ENCODE assay signal across 9 cellular contexts in genomic region chr2:16635796-16636699, GRCh38. TPM values are rescaled to one million over a fixed set of nuclear protein-coding genes. Genes with fewer than 3 reads are reported as not detected.
DNase-seq lines count a peak whose midpoint lies in the region; ATAC-seq and TF ChIP-seq lines count a peak whose summit lies in the region.
"Had no signal": no experiment of that assay in that cellular context is flagged by ENCODE, and none has a peak within 500 bp of the region (broad histone marks: within the 10 kb centered on the region; RNA-seq: fewer than 3 reads in every experiment).

No MANE protein-coding gene starts in this region.

- no peaks in the 10 kb centered on the region for H3K9me3 Mint-ChIP-seq in activated CD8-positive, alpha-beta T cell treated with anti-CD3 and anti-CD28 coated beads for 36 hours
- H3K9me3 Mint-ChIP-seq in activated CD8-positive, alpha-beta T cell treated with anti-CD3 and anti-CD28 coated beads, Interleukin-2, amount 10 ng/mL, durations not matched to agents 7 days and 5 days (ENCODE audit: insufficient read depth), result no peaks in the 10 kb centered on the region
- H3K9me3 Mint-ChIP-seq in CD8-positive, alpha-beta T cell, result no peaks in the 10 kb centered on the region
- H3K9me3 Mint-ChIP-seq in T-helper 2 cell treated with Interferon-gamma antibody and Interleukin-4, amounts not matched to agents 5 μg/mL and 100 μg/mL, for 36 hours, result peaks cover 8% of the 10 kb centered on the region

- no peaks in the 10 kb centered on the region for H4K20me1 ChIP-seq in PC-9 (ENCODE audit: insufficient read depth)

- H3K79me2 ChIP-seq in PC-9 (ENCODE audit: low read depth), result no peaks in the 10 kb centered on the region

- H3K27me3 Mint-ChIP-seq in activated CD8-positive, alpha-beta T cell treated with anti-CD3 and anti-CD28 coated beads for 36 hours, result peaks cover 3% of the 10 kb centered on the region
- peaks cover 7% of the 10 kb centered on the region for H3K27me3 Mint-ChIP-seq in activated CD8-positive, alpha-beta T cell treated with anti-CD3 and anti-CD28 coated beads, Interleukin-2, amount 10 ng/mL, durations not matched to agents 7 days and 5 days (ENCODE audit: low read depth)
- peaks cover 5% of the 10 kb centered on the region for H3K27me3 Mint-ChIP-seq in CD8-positive, alpha-beta T cell (ENCODE audit: low read depth)
- H3K27me3 Mint-ChIP-seq in T-helper 2 cell treated with Interferon-gamma antibody and Interleukin-4, amounts not matched to agents 5 μg/mL and 100 μg/mL, for 36 hours (ENCODE audit: low read depth), result no peaks in the 10 kb centered on the region

- H3K4me3 Mint-ChIP-seq in activated CD8-positive, alpha-beta T cell treated with anti-CD3 and anti-CD28 coated beads for 36 hours, result no peak overlapping the region
- no peak overlapping the region for H3K4me3 Mint-ChIP-seq in activated CD8-positive, alpha-beta T cell treated with anti-CD3 and anti-CD28 coated beads, Interleukin-2, amount 10 ng/mL, durations not matched to agents 7 days and 5 days
- H3K4me3 Mint-ChIP-seq in CD8-positive, alpha-beta T cell, result no peak overlapping the region
- H3K4me3 Mint-ChIP-seq in T-helper 2 cell treated with Interferon-gamma antibody and Interleukin-4, amounts not matched to agents 5 μg/mL and 100 μg/mL, for 36 hours, result no peak overlapping the region

- H2AFZ ChIP-seq in PC-9, result peak overlapping the region; percentile 47

- no peak overlapping the region for H3K4me3 ChIP-seq in PC-9
- H3K4me3 ChIP-seq in CD8-positive, alpha-beta T cell (ENCODE audit: low read depth, low read length), result no peak overlapping the region

- peak overlapping the region; percentile 69 for H3K27ac ChIP-seq in PC-9
- no peak overlapping the region for H3K27ac ChIP-seq in CD8-positive, alpha-beta T cell (ENCODE audit: low read depth, low read length)

- H3F3A ChIP-seq in PC-9 (ENCODE audit: insufficient read depth, low read depth), result peaks cover 21% of the 10 kb centered on the region

- H3K36me3 Mint-ChIP-seq in activated CD8-positive, alpha-beta T cell treated with anti-CD3 and anti-CD28 coated beads for 36 hours (ENCODE audit: low read depth), result no peaks in the 10 kb centered on the region
- H3K36me3 Mint-ChIP-seq in activated CD8-positive, alpha-beta T cell treated with anti-CD3 and anti-CD28 coated beads, Interleukin-2, amount 10 ng/mL, durations not matched to agents 7 days and 5 days (ENCODE audit: low read depth), result no peaks in the 10 kb centered on the region
- no peaks in the 10 kb centered on the region for H3K36me3 Mint-ChIP-seq in CD8-positive, alpha-beta T cell
- H3K36me3 Mint-ChIP-seq in T-helper 2 cell treated with Interferon-gamma antibody and Interleukin-4, amounts not matched to agents 5 μg/mL and 100 μg/mL, for 36 hours (ENCODE audit: low read depth), result peaks cover 2% of the 10 kb centered on the region

- intact Hi-C loops in activated CD8-positive, alpha-beta T cell treated with anti-CD3 and anti-CD28 coated beads for 36 hours (cut with micrococcal nuclease), result no loop called here
- intact Hi-C loops in PC-9 (cut with micrococcal nuclease; ENCODE audit: unreplicated experiment), result no loop called here
- intact Hi-C loops in head of caudate nucleus (cut with DNase I), result no loop called here
- intact Hi-C loops in CD8-positive, alpha-beta T cell (cut with DNase I, micrococcal nuclease), result no loop called here

- no peaks in the 10 kb centered on the region for H3K9me3 ChIP-seq in PC-9 (ENCODE audit: insufficient read depth, low read depth)
- H3K9me3 ChIP-seq in CD8-positive, alpha-beta T cell (ENCODE audit: low read length), result no peaks in the 10 kb centered on the region

- in situ Hi-C loops in ACHN (cut with HindIII; ENCODE audit: low pct_ligation_motif_present, low pct_unique_long_range_greater_than_20kb, low sequenced_read_pairs), result no loop called here

- POLR2A ChIA-PET in activated CD8-positive, alpha-beta T cell treated with anti-CD3 and anti-CD28 coated beads for 36 hours (lab: Charles Lee), result no interaction called here
- POLR2A ChIA-PET in activated CD8-positive, alpha-beta T cell treated with anti-CD3 and anti-CD28 coated beads, Interleukin-2, amount 10 ng/mL, durations not matched to agents 7 days and 5 days (lab: Charles Lee), result no interaction called here
- POLR2A ChIA-PET in PC-9 (lab: Charles Lee; ENCODE audit: unreplicated experiment), result no interaction called here
- POLR2A ChIA-PET in CD8-positive, alpha-beta T cell (lab: Charles Lee), result no interaction called here

- peaks cover 15% of the 10 kb centered on the region for H3K4me1 Mint-ChIP-seq in activated CD8-positive, alpha-beta T cell treated with anti-CD3 and anti-CD28 coated beads for 36 hours (ENCODE audit: low read depth)
- peaks cover 13% of the 10 kb centered on the region for H3K4me1 Mint-ChIP-seq in activated CD8-positive, alpha-beta T cell treated with anti-CD3 and anti-CD28 coated beads, Interleukin-2, amount 10 ng/mL, durations not matched to agents 7 days and 5 days (ENCODE audit: low read depth)
- peaks cover 21% of the 10 kb centered on the region for H3K4me1 Mint-ChIP-seq in CD8-positive, alpha-beta T cell (ENCODE audit: low read depth)
- H3K4me1 Mint-ChIP-seq in T-helper 2 cell treated with Interferon-gamma antibody and Interleukin-4, amounts not matched to agents 5 μg/mL and 100 μg/mL, for 36 hours (ENCODE audit: low read depth), result peaks cover 17% of the 10 kb centered on the region

- H3K27me3 ChIP-seq in PC-9 (ENCODE audit: insufficient read depth, low read depth), result no peaks in the 10 kb centered on the region
- H3K27me3 ChIP-seq in CD8-positive, alpha-beta T cell (ENCODE audit: insufficient read depth, low read length), result no peaks in the 10 kb centered on the region

- no peak for TF ChIP-seq CTCF in activated CD8-positive, alpha-beta T cell treated with anti-CD3 and anti-CD28 coated beads for 36 hours (IDR thresholded peaks at IDR 0.05)
- no peak for TF ChIP-seq CTCF in PC-9 (conservative IDR thresholded peaks at IDR 0.05)
- TF ChIP-seq CTCF in CD8-positive, alpha-beta T cell (IDR thresholded peaks at IDR 0.05), result no peak

- peak; percentile 51 for ATAC-seq in activated CD8-positive, alpha-beta T cell treated with anti-CD3 and anti-CD28 coated beads for 36 hours
- ATAC-seq in activated CD8-positive, alpha-beta T cell treated with anti-CD3 and anti-CD28 coated beads, Interleukin-2, amount 10 ng/mL, durations not matched to agents 7 days and 5 days, result no peak
- peak; percentile 9 for ATAC-seq in stimulated activated naive CD8-positive, alpha-beta T cell treated with anti-CD3 and anti-CD28 coated beads, Interleukin-15, Interleukin-2, amounts not matched to agents 100 U/mL and 50 U/mL, for 24 hours
- ATAC-seq in CD8-positive, alpha-beta T cell, result no peak

- H3K27ac Mint-ChIP-seq in activated CD8-positive, alpha-beta T cell treated with anti-CD3 and anti-CD28 coated beads for 36 hours, result no peak overlapping the region
- no peak overlapping the region for H3K27ac Mint-ChIP-seq in activated CD8-positive, alpha-beta T cell treated with anti-CD3 and anti-CD28 coated beads, Interleukin-2, amount 10 ng/mL, durations not matched to agents 7 days and 5 days
- H3K27ac Mint-ChIP-seq in CD8-positive, alpha-beta T cell, result no peak overlapping the region
- no peak overlapping the region for H3K27ac Mint-ChIP-seq in T-helper 2 cell treated with Interferon-gamma antibody and Interleukin-4, amounts not matched to agents 5 μg/mL and 100 μg/mL, for 36 hours

- no peaks in the 10 kb centered on the region for H3K9me2 ChIP-seq in PC-9 (ENCODE audit: insufficient read depth)

- H3K36me3 ChIP-seq in PC-9 (ENCODE audit: low read depth), result no peaks in the 10 kb centered on the region
- no peaks in the 10 kb centered on the region for H3K36me3 ChIP-seq in CD8-positive, alpha-beta T cell (ENCODE audit: insufficient read depth, low read length)

- CTCF ChIA-PET in activated CD8-positive, alpha-beta T cell treated with anti-CD3 and anti-CD28 coated beads for 36 hours (lab: Charles Lee), result interaction anchor here (0.7 kb wide), 1 partner anchor 14 kb away, joined by 3 read pairs; no protein-coding TSS in a partner anchor
- CTCF ChIA-PET in activated CD8-positive, alpha-beta T cell treated with anti-CD3 and anti-CD28 coated beads, Interleukin-2, amount 10 ng/mL, durations not matched to agents 7 days and 5 days (lab: Charles Lee), result interaction anchor here (1.3 to 2.3 kb wide), 2 partner anchors 8 to 27 kb away, joined by 5 to 6 read pairs; no protein-coding TSS in a partner anchor
- CTCF ChIA-PET in PC-9 (lab: Charles Lee), result no interaction called here
- CTCF ChIA-PET in CD8-positive, alpha-beta T cell (lab: Charles Lee), result no interaction called here

- peak overlapping the region; percentile 48 for H3K4me2 ChIP-seq in PC-9

- H3K4me1 ChIP-seq in PC-9 (replicated peaks; ENCODE audit: insufficient read depth), result peaks cover 38% of the 10 kb centered on the region
- peaks cover 6% of the 10 kb centered on the region for H3K4me1 ChIP-seq in CD8-positive, alpha-beta T cell (ENCODE audit: insufficient read depth, low read length)

- no peak for DNase-seq in activated CD8-positive, alpha-beta T cell treated with anti-CD3 and anti-CD28 coated beads for 36 hours
- no peak for DNase-seq in activated CD8-positive, alpha-beta T cell treated with anti-CD3 and anti-CD28 coated beads, Interleukin-2, amount 10 ng/mL, durations not matched to agents 7 days and 5 days
- DNase-seq in PC-9 (peak in 1 of 2 experiments; percentile 88), head of caudate nucleus (peak in 31 of 42 donors; percentile 49 to 84 (median 67)), ACHN (no peak)
- DNase-seq in stimulated activated naive CD8-positive, alpha-beta T cell treated with anti-CD3 and anti-CD28 coated beads, Interleukin-15, Interleukin-2, amounts not matched to agents 100 U/mL and 50 U/mL, for 24 hours, result no peak
- no peak for DNase-seq in CD8-positive, alpha-beta T cell
- DNase-seq in T-helper 2 cell treated with Interferon-gamma antibody and Interleukin-4, amounts not matched to agents 5 μg/mL and 100 μg/mL, for 36 hours (ENCODE audit: low spot score), result no peak
- DNase-seq: NCI-H526 treated with DMSO at 0.1 percent for 48 hours had no signal

- BruUV-seq in PC-9 (replicated peaks; lab: Mats Ljungman, UMichigan), result no TSS peak

RNA-seq across cellular contexts. Expression of gene CYRIA, which starts 29.6 kb away (rescaled TPM):
- total RNA-seq in activated CD8-positive, alpha-beta T cell treated with anti-CD3 and anti-CD28 coated beads for 36 hours, result under 1 TPM; 0.70 to 0.72 TPM
- under 1 TPM; 0.78 to 0.84 TPM for total RNA-seq in activated CD8-positive, alpha-beta T cell treated with anti-CD3 and anti-CD28 coated beads, Interleukin-2, amount 10 ng/mL, durations not matched to agents 7 days and 5 days
- 3.9 and 4.0 TPM in 2 replicates for total RNA-seq in PC-9 (2021)
- total RNA-seq in CD8-positive, alpha-beta T cell, result 1 to 10 TPM; 2.0 to 2.6 TPM

Comparison
In these comparisons a context has a peak if more than half of its experiments do, and no peak if none do; other contexts are left out.
1. ATAC-seq: peak in activated CD8-positive, alpha-beta T cell treated with anti-CD3 and anti-CD28 coated beads for 36 hours (single experiment) and stimulated activated naive CD8-positive, alpha-beta T cell treated with anti-CD3 and anti-CD28 coated beads, Interleukin-15, Interleukin-2, amounts not matched to agents 100 U/mL and 50 U/mL, for 24 hours (single experiment); none in activated CD8-positive, alpha-beta T cell treated with anti-CD3 and anti-CD28 coated beads, Interleukin-2, amount 10 ng/mL, durations not matched to agents 7 days and 5 days (single experiment) and CD8-positive, alpha-beta T cell (single experiment).
2. DNase-seq: peak in head of caudate nucleus (31 of 42); none in activated CD8-positive, alpha-beta T cell treated with anti-CD3 and anti-CD28 coated beads for 36 hours (single experiment), activated CD8-positive, alpha-beta T cell treated with anti-CD3 and anti-CD28 coated beads, Interleukin-2, amount 10 ng/mL, durations not matched to agents 7 days and 5 days (single experiment), stimulated activated naive CD8-positive, alpha-beta T cell treated with anti-CD3 and anti-CD28 coated beads, Interleukin-15, Interleukin-2, amounts not matched to agents 100 U/mL and 50 U/mL, for 24 hours (single experiment), ACHN (single experiment), CD8-positive, alpha-beta T cell (0 of 7) and T-helper 2 cell treated with Interferon-gamma antibody and Interleukin-4, amounts not matched to agents 5 μg/mL and 100 μg/mL, for 36 hours (single experiment).
3. CTCF ChIA-PET loops: an anchor here in activated CD8-positive, alpha-beta T cell treated with anti-CD3 and anti-CD28 coated beads for 36 hours (0.7 kb wide) and activated CD8-positive, alpha-beta T cell treated with anti-CD3 and anti-CD28 coated beads, Interleukin-2, amount 10 ng/mL, durations not matched to agents 7 days and 5 days (1.3 to 2.3 kb wide); none called in PC-9 and CD8-positive, alpha-beta T cell.